1 cellular context compared by ENCODE assay signal in the genomic region with DNA sequence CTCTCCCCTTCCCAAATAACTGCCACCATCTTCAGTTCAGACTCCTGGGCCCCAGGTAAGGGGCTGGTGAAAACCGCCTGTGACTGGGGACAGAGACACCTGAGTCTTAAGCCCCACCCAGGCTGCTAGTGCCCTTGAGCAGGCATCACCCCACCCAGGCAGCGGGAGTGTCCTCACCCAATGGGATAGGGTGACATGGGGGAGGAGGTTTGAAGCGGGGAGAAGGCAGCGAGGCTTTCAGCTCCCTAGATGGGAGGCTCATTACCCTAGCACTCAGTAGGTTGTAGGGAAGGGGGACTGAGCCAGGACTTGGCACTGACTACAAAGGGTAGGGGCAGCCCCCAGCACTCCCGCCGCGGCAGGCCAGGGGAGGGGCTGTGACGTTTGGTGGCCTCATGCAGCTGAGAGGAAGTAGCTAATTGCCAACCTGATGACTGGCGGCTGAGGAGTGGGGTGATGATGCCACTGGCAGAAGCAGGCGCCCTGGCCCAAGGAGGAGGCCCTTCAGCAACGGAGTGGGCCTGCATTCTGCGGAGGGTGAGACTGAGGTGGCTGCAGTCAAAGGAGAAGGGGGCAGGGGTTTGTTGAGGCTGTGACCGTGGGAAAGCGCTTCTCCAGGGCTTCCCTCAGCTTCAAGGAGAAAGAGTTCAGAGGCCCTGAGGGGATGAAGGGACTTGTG.
TF ChIP-seq lines count a peak whose summit lies in the region.

No MANE protein-coding gene starts in this region.

TF ChIP-seq in HEK293, 187 proteins besides CTCF, POLR2A, EP300 and RAD21 (continued from another document):
- TF ChIP-seq ZNF239 (tag by site-specific recombination; IDR thresholded peaks at IDR 0.05), result no peak
- peak; percentile 80 for TF ChIP-seq KLF1 (tag by site-specific recombination; IDR thresholded peaks at IDR 0.05)
- TF ChIP-seq, protein P1, sequence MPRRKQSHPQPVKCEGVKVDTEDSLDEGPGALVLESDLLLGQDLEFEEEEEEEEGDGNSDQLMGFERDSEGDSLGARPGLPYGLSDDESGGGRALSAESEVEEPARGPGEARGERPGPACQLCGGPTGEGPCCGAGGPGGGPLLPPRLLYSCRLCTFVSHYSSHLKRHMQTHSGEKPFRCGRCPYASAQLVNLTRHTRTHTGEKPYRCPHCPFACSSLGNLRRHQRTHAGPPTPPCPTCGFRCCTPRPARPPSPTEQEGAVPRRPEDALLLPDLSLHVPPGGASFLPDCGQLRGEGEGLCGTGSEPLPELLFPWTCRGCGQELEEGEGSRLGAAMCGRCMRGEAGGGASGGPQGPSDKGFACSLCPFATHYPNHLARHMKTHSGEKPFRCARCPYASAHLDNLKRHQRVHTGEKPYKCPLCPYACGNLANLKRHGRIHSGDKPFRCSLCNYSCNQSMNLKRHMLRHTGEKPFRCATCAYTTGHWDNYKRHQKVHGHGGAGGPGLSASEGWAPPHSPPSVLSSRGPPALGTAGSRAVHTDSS (tag by site-specific recombination; IDR thresholded peaks at IDR 0.05), result no peak
- 0 out of 2 replicates have a peak, but pooled peaks have one; percentile 10 for TF ChIP-seq ZBTB20 (tag by site-specific recombination; IDR thresholded peaks at IDR 0.05)
- peak; percentile 65 for TF ChIP-seq SP7 (tag by site-specific recombination; IDR thresholded peaks at IDR 0.05)
- TF ChIP-seq BCL11A (tag by site-specific recombination; IDR thresholded peaks at IDR 0.05; ENCODE audit: low read depth), result no peak
- peak; percentile 19; the same call in 1 of the 2 replicates for TF ChIP-seq GLIS1 (tag by site-specific recombination; IDR thresholded peaks at IDR 0.05)
- TF ChIP-seq, protein P2, sequence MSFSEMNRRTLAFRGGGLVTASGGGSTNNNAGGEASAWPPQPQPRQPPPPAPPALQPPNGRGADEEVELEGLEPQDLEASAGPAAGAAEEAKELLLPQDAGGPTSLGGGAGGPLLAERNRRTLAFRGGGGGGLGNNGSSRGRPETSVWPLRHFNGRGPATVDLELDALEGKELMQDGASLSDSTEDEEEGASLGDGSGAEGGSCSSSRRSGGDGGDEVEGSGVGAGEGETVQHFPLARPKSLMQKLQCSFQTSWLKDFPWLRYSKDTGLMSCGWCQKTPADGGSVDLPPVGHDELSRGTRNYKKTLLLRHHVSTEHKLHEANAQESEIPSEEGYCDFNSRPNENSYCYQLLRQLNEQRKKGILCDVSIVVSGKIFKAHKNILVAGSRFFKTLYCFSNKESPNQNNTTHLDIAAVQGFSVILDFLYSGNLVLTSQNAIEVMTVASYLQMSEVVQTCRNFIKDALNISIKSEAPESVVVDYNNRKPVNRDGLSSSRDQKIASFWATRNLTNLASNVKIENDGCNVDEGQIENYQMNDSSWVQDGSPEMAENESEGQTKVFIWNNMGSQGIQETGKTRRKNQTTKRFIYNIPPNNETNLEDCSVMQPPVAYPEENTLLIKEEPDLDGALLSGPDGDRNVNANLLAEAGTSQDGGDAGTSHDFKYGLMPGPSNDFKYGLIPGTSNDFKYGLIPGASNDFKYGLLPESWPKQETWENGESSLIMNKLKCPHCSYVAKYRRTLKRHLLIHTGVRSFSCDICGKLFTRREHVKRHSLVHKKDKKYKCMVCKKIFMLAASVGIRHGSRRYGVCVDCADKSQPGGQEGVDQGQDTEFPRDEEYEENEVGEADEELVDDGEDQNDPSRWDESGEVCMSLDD (tag by site-specific recombination; IDR thresholded peaks at IDR 0.05), result no peak
- TF ChIP-seq SCRT2 (tag by site-specific recombination; IDR thresholded peaks at IDR 0.05), result peak; percentile 21; the same call in 1 of the 2 replicates
- TF ChIP-seq, protein P3, sequence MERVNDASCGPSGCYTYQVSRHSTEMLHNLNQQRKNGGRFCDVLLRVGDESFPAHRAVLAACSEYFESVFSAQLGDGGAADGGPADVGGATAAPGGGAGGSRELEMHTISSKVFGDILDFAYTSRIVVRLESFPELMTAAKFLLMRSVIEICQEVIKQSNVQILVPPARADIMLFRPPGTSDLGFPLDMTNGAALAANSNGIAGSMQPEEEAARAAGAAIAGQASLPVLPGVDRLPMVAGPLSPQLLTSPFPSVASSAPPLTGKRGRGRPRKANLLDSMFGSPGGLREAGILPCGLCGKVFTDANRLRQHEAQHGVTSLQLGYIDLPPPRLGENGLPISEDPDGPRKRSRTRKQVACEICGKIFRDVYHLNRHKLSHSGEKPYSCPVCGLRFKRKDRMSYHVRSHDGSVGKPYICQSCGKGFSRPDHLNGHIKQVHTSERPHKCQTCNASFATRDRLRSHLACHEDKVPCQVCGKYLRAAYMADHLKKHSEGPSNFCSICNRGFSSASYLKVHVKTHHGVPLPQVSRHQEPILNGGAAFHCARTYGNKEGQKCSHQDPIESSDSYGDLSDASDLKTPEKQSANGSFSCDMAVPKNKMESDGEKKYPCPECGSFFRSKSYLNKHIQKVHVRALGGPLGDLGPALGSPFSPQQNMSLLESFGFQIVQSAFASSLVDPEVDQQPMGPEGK (tag by site-specific recombination; IDR thresholded peaks at IDR 0.05), result peak; percentile 56
- TF ChIP-seq, protein P4, sequence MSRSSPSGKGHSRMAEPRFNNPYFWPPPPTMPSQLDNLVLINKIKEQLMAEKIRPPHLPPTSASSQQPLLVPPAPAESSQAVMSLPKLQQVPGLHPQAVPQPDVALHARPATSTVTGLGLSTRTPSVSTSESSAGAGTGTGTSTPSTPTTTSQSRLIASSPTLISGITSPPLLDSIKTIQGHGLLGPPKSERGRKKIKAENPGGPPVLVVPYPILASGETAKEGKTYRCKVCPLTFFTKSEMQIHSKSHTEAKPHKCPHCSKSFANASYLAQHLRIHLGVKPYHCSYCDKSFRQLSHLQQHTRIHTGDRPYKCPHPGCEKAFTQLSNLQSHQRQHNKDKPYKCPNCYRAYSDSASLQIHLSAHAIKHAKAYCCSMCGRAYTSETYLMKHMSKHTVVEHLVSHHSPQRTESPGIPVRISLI (tag by site-specific recombination; IDR thresholded peaks at IDR 0.05), result no peak
- TF ChIP-seq ZNF274 (IDR thresholded peaks at IDR 0.05; ENCODE audit: low read length), result no peak
- TF ChIP-seq ZNF274 (tag by site-specific recombination; IDR thresholded peaks at IDR 0.05; ENCODE audit: borderline replicate concordance), result no peak
- TF ChIP-seq, protein P5, sequence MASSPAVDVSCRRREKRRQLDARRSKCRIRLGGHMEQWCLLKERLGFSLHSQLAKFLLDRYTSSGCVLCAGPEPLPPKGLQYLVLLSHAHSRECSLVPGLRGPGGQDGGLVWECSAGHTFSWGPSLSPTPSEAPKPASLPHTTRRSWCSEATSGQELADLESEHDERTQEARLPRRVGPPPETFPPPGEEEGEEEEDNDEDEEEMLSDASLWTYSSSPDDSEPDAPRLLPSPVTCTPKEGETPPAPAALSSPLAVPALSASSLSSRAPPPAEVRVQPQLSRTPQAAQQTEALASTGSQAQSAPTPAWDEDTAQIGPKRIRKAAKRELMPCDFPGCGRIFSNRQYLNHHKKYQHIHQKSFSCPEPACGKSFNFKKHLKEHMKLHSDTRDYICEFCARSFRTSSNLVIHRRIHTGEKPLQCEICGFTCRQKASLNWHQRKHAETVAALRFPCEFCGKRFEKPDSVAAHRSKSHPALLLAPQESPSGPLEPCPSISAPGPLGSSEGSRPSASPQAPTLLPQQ (tag by site-specific recombination; IDR thresholded peaks at IDR 0.05), result no peak
- TF ChIP-seq WT1 (tag by site-specific recombination; IDR thresholded peaks at IDR 0.05), result peak; percentile 68
- peak; percentile 42 for TF ChIP-seq SP2 (tag by site-specific recombination; IDR thresholded peaks at IDR 0.05)
- TF ChIP-seq, protein P6, sequence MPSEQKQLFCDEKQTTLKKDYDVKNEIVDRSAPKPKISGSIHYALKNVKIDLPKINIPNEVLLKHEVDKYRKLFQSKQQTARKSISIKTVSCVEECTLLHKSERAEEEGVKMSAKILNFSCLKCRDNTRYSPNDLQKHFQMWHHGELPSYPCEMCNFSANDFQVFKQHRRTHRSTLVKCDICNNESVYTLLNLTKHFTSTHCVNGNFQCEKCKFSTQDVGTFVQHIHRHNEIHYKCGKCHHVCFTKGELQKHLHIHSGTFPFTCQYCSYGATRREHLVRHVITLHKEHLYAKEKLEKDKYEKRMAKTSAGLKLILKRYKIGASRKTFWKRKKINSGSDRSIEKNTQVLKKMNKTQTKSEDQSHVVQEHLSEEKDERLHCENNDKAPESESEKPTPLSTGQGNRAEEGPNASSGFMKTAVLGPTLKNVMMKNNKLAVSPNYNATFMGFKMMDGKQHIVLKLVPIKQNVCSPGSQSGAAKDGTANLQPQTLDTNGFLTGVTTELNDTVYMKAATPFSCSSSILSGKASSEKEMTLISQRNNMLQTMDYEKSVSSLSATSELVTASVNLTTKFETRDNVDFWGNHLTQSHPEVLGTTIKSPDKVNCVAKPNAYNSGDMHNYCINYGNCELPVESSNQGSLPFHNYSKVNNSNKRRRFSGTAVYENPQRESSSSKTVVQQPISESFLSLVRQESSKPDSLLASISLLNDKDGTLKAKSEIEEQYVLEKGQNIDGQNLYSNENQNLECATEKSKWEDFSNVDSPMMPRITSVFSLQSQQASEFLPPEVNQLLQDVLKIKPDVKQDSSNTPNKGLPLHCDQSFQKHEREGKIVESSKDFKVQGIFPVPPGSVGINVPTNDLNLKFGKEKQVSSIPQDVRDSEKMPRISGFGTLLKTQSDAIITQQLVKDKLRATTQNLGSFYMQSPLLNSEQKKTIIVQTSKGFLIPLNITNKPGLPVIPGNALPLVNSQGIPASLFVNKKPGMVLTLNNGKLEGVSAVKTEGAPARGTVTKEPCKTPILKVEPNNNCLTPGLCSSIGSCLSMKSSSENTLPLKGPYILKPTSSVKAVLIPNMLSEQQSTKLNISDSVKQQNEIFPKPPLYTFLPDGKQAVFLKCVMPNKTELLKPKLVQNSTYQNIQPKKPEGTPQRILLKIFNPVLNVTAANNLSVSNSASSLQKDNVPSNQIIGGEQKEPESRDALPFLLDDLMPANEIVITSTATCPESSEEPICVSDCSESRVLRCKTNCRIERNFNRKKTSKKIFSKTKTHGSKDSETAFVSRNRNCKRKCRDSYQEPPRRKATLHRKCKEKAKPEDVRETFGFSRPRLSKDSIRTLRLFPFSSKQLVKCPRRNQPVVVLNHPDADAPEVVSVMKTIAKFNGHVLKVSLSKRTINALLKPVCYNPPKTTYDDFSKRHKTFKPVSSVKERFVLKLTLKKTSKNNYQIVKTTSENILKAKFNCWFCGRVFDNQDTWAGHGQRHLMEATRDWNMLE (tag by site-specific recombination; conservative IDR thresholded peaks at IDR 0.05; ENCODE audit: low read depth), result no peak
TF ChIP-seq in HEK293: peak in this region for 12.
